10 cellular contexts compared by ENCODE assay signal in the genomic region with DNA sequence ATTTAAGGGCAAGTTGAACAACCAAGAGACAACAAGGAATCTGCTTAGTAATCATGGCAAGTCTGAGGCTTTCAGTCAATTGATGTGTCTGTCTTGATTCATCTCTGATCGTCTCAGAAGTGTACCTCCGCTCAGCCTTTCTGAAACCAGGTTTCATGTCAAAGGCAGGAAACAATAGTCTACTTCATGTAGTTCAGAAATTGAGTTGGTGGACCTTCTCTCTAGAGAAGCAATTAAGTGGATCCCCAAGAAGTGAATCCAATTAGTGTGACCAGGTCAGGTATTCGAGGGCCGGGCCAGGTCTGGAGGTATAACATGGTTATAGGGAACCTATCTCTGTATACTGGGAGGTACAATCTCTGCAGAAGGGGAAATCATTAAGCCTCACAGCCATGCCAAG. TPM values are rescaled to one million over a fixed set of nuclear protein-coding genes. Genes with fewer than 3 reads are reported as not detected.
DNase-seq lines count a peak whose midpoint lies in the region; ATAC-seq and TF ChIP-seq lines count a peak whose summit lies in the region.
"Had no signal": no experiment of that assay in that cellular context is flagged by ENCODE, and none has a peak within 500 bp of the region (broad histone marks: within the 10 kb centered on the region; RNA-seq: fewer than 3 reads in every experiment).

No MANE protein-coding gene starts in this region.

- no peaks in the 10 kb centered on the region for H3K9me3 Mint-ChIP-seq in CD14-positive monocyte

- peak overlapping the region in 5 of 7 donors; percentile 15 to 96 (median 25) for H3K27ac Mint-ChIP-seq in CD14-positive monocyte

- H3K9ac ChIP-seq in mesenchymal stem cell (ENCODE audit: low read length) = no peak overlapping the region

- H3K27me3 ChIP-seq in adrenal gland = no peaks in the 10 kb centered on the region
- no peaks in the 10 kb centered on the region for H3K27me3 ChIP-seq in mesenchymal stem cell (ENCODE audit: control insufficient read depth in 1 of 2, insufficient read depth in 1 of 2, low read length in 2 of 2)
- H3K27me3 ChIP-seq: vagina had no signal

- no peak overlapping the region for H4K91ac ChIP-seq in mesenchymal stem cell (ENCODE audit: low read length)

- no peak overlapping the region for H3K18ac ChIP-seq in mesenchymal stem cell (ENCODE audit: low read depth in 1 of 2, low read length in 2 of 2)

- H3K4me1 Mint-ChIP-seq in CD14-positive monocyte = peaks cover 73% of the 10 kb centered on the region

- H3K4me1 ChIP-seq in adrenal gland (replicated peaks in 1 of 2) = no peaks in the 10 kb centered on the region
- H3K4me1 ChIP-seq in mesenchymal stem cell (ENCODE audit: control insufficient read depth, insufficient read depth, low read depth, low read length) = no peaks in the 10 kb centered on the region
- H3K4me1 ChIP-seq: vagina had no signal

- H3K4me3 Mint-ChIP-seq in CD14-positive monocyte = no peak overlapping the region

- H3K79me1 ChIP-seq in mesenchymal stem cell (replicated peaks; ENCODE audit: low read length, poor library complexity, severe bottlenecking) = no peaks in the 10 kb centered on the region

- no peak overlapping the region for H2BK5ac ChIP-seq in mesenchymal stem cell (ENCODE audit: low read depth, low read length, poor library complexity, severe bottlenecking)

- intact Hi-C loops in CD14-positive monocyte (cut with micrococcal nuclease) = no loop called here
- intact Hi-C loops in adrenal gland (cut with DNase I) = no loop called here

- H2BK120ac ChIP-seq in mesenchymal stem cell (ENCODE audit: low read depth, low read length) = no peak overlapping the region

- no peak overlapping the region for H3K23ac ChIP-seq in mesenchymal stem cell (ENCODE audit: low read length in 2 of 2)

- no peak overlapping the region for H3K14ac ChIP-seq in mesenchymal stem cell (ENCODE audit: low read length in 2 of 2)

- no peak overlapping the region for H3K4me2 ChIP-seq in mesenchymal stem cell (ENCODE audit: low read length, poor library complexity, severe bottlenecking)

- no peak overlapping the region for H2AFZ ChIP-seq in mesenchymal stem cell (ENCODE audit: low read depth, low read length)

- ATAC-seq in GM18867 (IDR thresholded peaks at IDR 0.05; ENCODE audit: unreplicated experiment) (peak; percentile 45), HG02623 (IDR thresholded peaks at IDR 0.05; ENCODE audit: unreplicated experiment) (peak; percentile 29), HG03565 (IDR thresholded peaks at IDR 0.05; ENCODE audit: unreplicated experiment) (peak; percentile 38)

- TF ChIP-seq POLR2A in adrenal gland (IDR thresholded peaks at IDR 0.05) = no peak

- H3K36me3 Mint-ChIP-seq in CD14-positive monocyte = peaks cover 51 to 57% of the 10 kb centered on the region in 2 donors

- H3K4me3 ChIP-seq in adrenal gland (no peak overlapping the region), mesenchymal stem cell (ENCODE audit: insufficient read depth in 1 of 2, low read depth in 1 of 2, low read length in 2 of 2) (no peak overlapping the region)
- H3K4me3 ChIP-seq: vagina had no signal

- no peak overlapping the region for H4K8ac ChIP-seq in mesenchymal stem cell (ENCODE audit: low read length)

- WGBS in adrenal gland, 4 donors = 91 to 95% (median 93%) methylated on average over 4 of the region's 4 CpGs
- over 99% methylated on average over 4 of the region's 4 CpGs for WGBS in mesenchymal stem cell

- no peak overlapping the region for H2BK12ac ChIP-seq in mesenchymal stem cell (ENCODE audit: low read length in 2 of 2)

- no peak overlapping the region for H2AK5ac ChIP-seq in mesenchymal stem cell (ENCODE audit: low read length, severe bottlenecking)

- H3K36me3 ChIP-seq in adrenal gland (replicated peaks in 1 of 2) (no peaks in the 10 kb centered on the region), mesenchymal stem cell (ENCODE audit: control insufficient read depth in 1 of 2, insufficient read depth in 2 of 2, low read depth in 1 of 2, low read length in 2 of 2) (no peaks in the 10 kb centered on the region)
- H3K36me3 ChIP-seq: vagina had no signal

- H3K27me3 Mint-ChIP-seq in CD14-positive monocyte (ENCODE audit: low read depth in 3 of 3) = no peaks in the 10 kb centered on the region

- H2BK15ac ChIP-seq in mesenchymal stem cell (ENCODE audit: low read depth, poor library complexity, severe bottlenecking) = no peak overlapping the region

- H3K27ac ChIP-seq in adrenal gland (no peak overlapping the region), mesenchymal stem cell (ENCODE audit: low read length, poor library complexity, severe bottlenecking) (no peak overlapping the region)
- H3K27ac ChIP-seq: vagina had no signal

- no peak overlapping the region for H3K4ac ChIP-seq in mesenchymal stem cell (ENCODE audit: low read depth in 1 of 2, low read length in 2 of 2)

- DNase-seq in CD14-positive monocyte (ENCODE audit: low spot score) = no peak
- DNase-seq in adrenal gland = no peak
- no peak for DNase-seq in NCI-H345 (lab: John Stamatoyannopoulos, UW)
- no peak for DNase-seq in AML-193 (lab: John Stamatoyannopoulos, UW)
- no peak for DNase-seq in mesenchymal stem cell
- DNase-seq: NCI-H1436 had no signal

- H3K9me3 ChIP-seq in adrenal gland (replicated peaks in 1 of 3) = no peaks in the 10 kb centered on the region
- no peaks in the 10 kb centered on the region for H3K9me3 ChIP-seq in mesenchymal stem cell (ENCODE audit: control insufficient read depth, low read length)
- H3K9me3 ChIP-seq: vagina had no signal

- TF ChIP-seq CTCF in CD14-positive monocyte (IDR thresholded peaks at IDR 0.05) (no peak), adrenal gland (IDR thresholded peaks at IDR 0.05) (no peak)

RNA-seq across cellular contexts. Expression of a gene that starts 31.9 kb away (rescaled TPM):
- polyA plus RNA-seq in CD14-positive monocyte (100 to 1,000 TPM in 1 of 2 donors, 10 to 100 TPM in 1; 87.2 to 125 TPM), adrenal gland (1 to 10 TPM in 1 of 3 donors, under 1 TPM in 2; 0.51 to 1.2 (median 0.88) TPM)
- 1 to 10 TPM in 7 of 8 donors, under 1 TPM in 1; 0.42 to 3.7 (median 1.9) TPM for total RNA-seq in adrenal gland
- not detected for polyA plus RNA-seq in mesenchymal stem cell (2013, experiment 1 of 2)
- not detected for polyA plus RNA-seq in mesenchymal stem cell (2013, experiment 2 of 2)

RNA-seq across cellular contexts. Expression of a gene that starts 45.7 kb away (rescaled TPM):
- polyA plus RNA-seq in CD14-positive monocyte (10 to 100 TPM; 62.5 to 83.3 TPM), adrenal gland (100 to 1,000 TPM in 1 of 3 donors, 10 to 100 TPM in 2; 35.1 to 103 (median 52.7) TPM)
- total RNA-seq in adrenal gland = 10 to 100 TPM; 24.2 to 80.1 (median 45.7) TPM
- 47.9 TPM for polyA plus RNA-seq in mesenchymal stem cell (2013, experiment 1 of 2)
- 50.4 TPM for polyA plus RNA-seq in mesenchymal stem cell (2013, experiment 2 of 2)

Comparison
In these comparisons a context has a peak if more than half of its experiments do, and no peak if none do; other contexts are left out.
1. RNA of a gene that starts 31.9 kb away (polyA plus RNA-seq): 87.2 to 125 TPM in CD14-positive monocyte; 0.51 to 1.2 TPM in adrenal gland; every median in the first group is over 10 times any median in the second.
2. Peak in every context shown above with its lines, with median percentiles within 50 percentile points of each other: ATAC-seq.